21 cellular contexts compared by ENCODE assay signal in genomic region chr12:93582351-93582750, GRCh38.
"Had no signal": no experiment of that assay in that cellular context is flagged by ENCODE, and none has a peak within 500 bp of the region (broad histone marks: within the 10 kb centered on the region; RNA-seq: fewer than 3 reads in every experiment).

No MANE protein-coding gene starts in this region.

- H3K27ac ChIP-seq: brain microvascular endothelial cell, esophagus squamous epithelium, left ventricle myocardium inferior, spleen, tibial nerve had no signal

- H3K27me3 Mint-ChIP-seq: activated CD8-positive, alpha-beta T cell treated with anti-CD3 and anti-CD28 coated beads for 36 hours; activated T-helper 17 cell treated with anti-CD3 and anti-CD28 coated beads, Interleukin-2, amount 50 U/mL, for 72 hours; natural killer cell treated with Interleukin-12 subunit alpha and Interleukin-12 subunit beta and Interleukin-15 and Interleukin-18, amount 100 ng/mL, for 72 hours had no signal

- H3K36me3 ChIP-seq: brain microvascular endothelial cell, esophagus squamous epithelium, tibial nerve had no signal

- DNase-seq: activated CD4-positive, alpha-beta T cell treated with anti-CD3 and anti-CD28 coated beads, Interleukin-2, amount 10 ng/mL, durations not matched to agents 7 days and 5 days; activated CD4-positive, CD25-positive, alpha-beta regulatory T cell treated with anti-CD3 and anti-CD28 coated beads, Interleukin-2, amount 50 U/mL, for 72 hours; activated CD8-positive, alpha-beta T cell treated with anti-CD3 and anti-CD28 coated beads for 36 hours; activated gamma-delta T cell treated with Interleukin-2 at 50 U/mL for 16 hours; activated naive CD4-positive, alpha-beta T cell treated with anti-CD3 and anti-CD28 coated beads, Interleukin-2, amount 50 U/mL, for 16 hours; activated T-cell treated with anti-CD3 and anti-CD28 coated beads, Interleukin-2, amount 50 U/mL, for 4 hours; amniotic stem cell; brain microvascular endothelial cell; central memory CD4-positive, alpha-beta T cell; esophagus squamous epithelium; left ventricle myocardium inferior; mucosa of descending colon; posterior cingulate gyrus; right cardiac atrium; spleen; stimulated activated naive CD4-positive, alpha-beta T cell treated with Interleukin-2 at 50 U/mL for 16 hours; T-helper 9 cell had no signal

- H3K4me3 ChIP-seq: esophagus squamous epithelium, left ventricle myocardium inferior, lung, mucosa of descending colon, spleen, tibial nerve had no signal

- H3K9me3 ChIP-seq: esophagus squamous epithelium, left ventricle myocardium inferior, mucosa of descending colon, spleen, tibial nerve had no signal

- ATAC-seq: activated CD8-positive, alpha-beta T cell treated with anti-CD3 and anti-CD28 coated beads for 36 hours; activated T-cell treated with anti-CD3 and anti-CD28 coated beads, Interleukin-2, amount 50 U/mL, for 4 hours; activated T-helper 17 cell treated with anti-CD3 and anti-CD28 coated beads, Interleukin-2, amount 50 U/mL, for 72 hours; mucosa of descending colon; natural killer cell treated with Interleukin-12 subunit alpha and Interleukin-12 subunit beta and Interleukin-15 and Interleukin-18, amount 100 ng/mL, for 72 hours; right cardiac atrium had no signal

- H3K27ac Mint-ChIP-seq: activated CD4-positive, alpha-beta T cell treated with anti-CD3 and anti-CD28 coated beads, Interleukin-2, amount 10 ng/mL, durations not matched to agents 7 days and 5 days; activated CD8-positive, alpha-beta T cell treated with anti-CD3 and anti-CD28 coated beads for 36 hours; activated T-helper 17 cell treated with anti-CD3 and anti-CD28 coated beads, Interleukin-2, amount 50 U/mL, for 72 hours; natural killer cell treated with Interleukin-12 subunit alpha and Interleukin-12 subunit beta and Interleukin-15 and Interleukin-18, amount 100 ng/mL, for 72 hours had no signal

- H3K9me3 Mint-ChIP-seq: activated CD4-positive, alpha-beta T cell treated with anti-CD3 and anti-CD28 coated beads, Interleukin-2, amount 10 ng/mL, durations not matched to agents 7 days and 5 days; activated CD8-positive, alpha-beta T cell treated with anti-CD3 and anti-CD28 coated beads for 36 hours; activated T-cell treated with anti-CD3 and anti-CD28 coated beads, Interleukin-2, amount 50 U/mL, for 4 hours; activated T-helper 17 cell treated with anti-CD3 and anti-CD28 coated beads, Interleukin-2, amount 50 U/mL, for 72 hours; natural killer cell treated with Interleukin-12 subunit alpha and Interleukin-12 subunit beta and Interleukin-15 and Interleukin-18, amount 100 ng/mL, for 72 hours had no signal

- H3K4me3 Mint-ChIP-seq: activated CD4-positive, alpha-beta T cell treated with anti-CD3 and anti-CD28 coated beads, Interleukin-2, amount 10 ng/mL, durations not matched to agents 7 days and 5 days; activated CD8-positive, alpha-beta T cell treated with anti-CD3 and anti-CD28 coated beads for 36 hours; activated T-cell treated with anti-CD3 and anti-CD28 coated beads, Interleukin-2, amount 50 U/mL, for 4 hours; activated T-helper 17 cell treated with anti-CD3 and anti-CD28 coated beads, Interleukin-2, amount 50 U/mL, for 72 hours; natural killer cell treated with Interleukin-12 subunit alpha and Interleukin-12 subunit beta and Interleukin-15 and Interleukin-18, amount 100 ng/mL, for 72 hours had no signal

- H3K4me1 ChIP-seq: spleen, tibial nerve had no signal

- H3K27me3 ChIP-seq: brain microvascular endothelial cell, tibial nerve had no signal
